Comparison of ENCODE assay signal across 9 cellular contexts in genomic region chr1:243712890-243713425, GRCh38.
DNase-seq lines count a peak whose midpoint lies in the region; ATAC-seq and TF ChIP-seq lines count a peak whose summit lies in the region.
"Had no signal": no experiment of that assay in that cellular context is flagged by ENCODE, and none has a peak within 500 bp of the region (broad histone marks: within the 10 kb centered on the region; RNA-seq: fewer than 3 reads in every experiment).

No MANE protein-coding gene starts in this region.

- ATAC-seq in stimulated activated naive CD8-positive, alpha-beta T cell treated with anti-CD3 and anti-CD28 coated beads, Interleukin-15, Interleukin-2, amounts not matched to agents 100 U/mL and 50 U/mL, for 24 hours = peak; percentile 19
- ATAC-seq in stimulated activated naive CD8-positive, alpha-beta T cell treated with anti-CD3 and anti-CD28 coated beads, Interleukin-15, amount 100 ng/mL, for 72 hours = no peak
- no peak for ATAC-seq in PC-3
- no peak for ATAC-seq in GM18519 (IDR thresholded peaks at IDR 0.05; ENCODE audit: low FRiP score, unreplicated experiment)
- no peak for ATAC-seq in GM19452 (IDR thresholded peaks at IDR 0.05; ENCODE audit: unreplicated experiment)

- H3K27ac Mint-ChIP-seq in stimulated activated naive CD8-positive, alpha-beta T cell treated with anti-CD3 and anti-CD28 coated beads, Interleukin-15, amount 100 ng/mL, for 72 hours = no peak overlapping the region

- no peaks in the 10 kb centered on the region for H3K79me2 ChIP-seq in PC-3 (ENCODE audit: low read length)

- H3K9ac ChIP-seq in PC-3 (ENCODE audit: low read length) = no peak overlapping the region

- TF ChIP-seq CTCF in PC-3 (conservative IDR thresholded peaks at IDR 0.05; ENCODE audit: low read depth, low read length) (peak; percentile 65), fibroblast of villous mesenchyme (IDR thresholded peaks at IDR 0.05; ENCODE audit: insufficient read depth, low read depth, low read length) (peak; percentile 43)

- CTCF ChIA-PET in PC-3 (lab: Charles Lee) = no interaction called here

- H3K4me2 ChIP-seq in PC-3 (ENCODE audit: low read length) = no peak overlapping the region

- H3K4me3 ChIP-seq in PC-3 (ENCODE audit: low read length) (no peak overlapping the region), fibroblast of villous mesenchyme (ENCODE audit: low read depth, low read length) (peak overlapping the region; percentile 19)

- no peak for DNase-seq in stimulated activated naive CD8-positive, alpha-beta T cell treated with anti-CD3 and anti-CD28 coated beads, Interleukin-15, Interleukin-2, amounts not matched to agents 100 U/mL and 50 U/mL, for 24 hours
- no peak for DNase-seq in stimulated activated naive CD8-positive, alpha-beta T cell treated with anti-CD3 and anti-CD28 coated beads, Interleukin-15, amount 100 ng/mL, for 72 hours
- DNase-seq in PC-3 = peak; percentile 20
- DNase-seq in fibroblast of villous mesenchyme (ENCODE audit: low read depth) = peak; percentile 8
- no peak for DNase-seq in HPDE6-E6E7 (ENCODE audit: extremely low spot score)
- DNase-seq in C1 segment of cervical spinal cord (lab: John Stamatoyannopoulos, UW) = no peak
- DNase-seq: activated CD4-positive, alpha-beta T cell treated with anti-CD3 and anti-CD28 coated beads for 4 hours had no signal

- H3K4me1 ChIP-seq in PC-3 (ENCODE audit: insufficient read depth, low read length) = peaks cover 28% of the 10 kb centered on the region

- H2AFZ ChIP-seq in PC-3 (ENCODE audit: low read length) = no peak overlapping the region

- H4K20me1 ChIP-seq in PC-3 (ENCODE audit: low read length) = no peaks in the 10 kb centered on the region

- no peaks in the 10 kb centered on the region for H3K36me3 ChIP-seq in PC-3 (ENCODE audit: low read depth, low read length)

- BruUV-seq in PC-3 (replicated peaks; lab: Mats Ljungman, UMichigan) = no TSS peak

- H3K27ac ChIP-seq in PC-3 (ENCODE audit: low read length) = no peak overlapping the region

- H3K4me3 Mint-ChIP-seq in stimulated activated naive CD8-positive, alpha-beta T cell treated with anti-CD3 and anti-CD28 coated beads, Interleukin-15, amount 100 ng/mL, for 72 hours = peak overlapping the region in 1 of 2 donors; percentile 27

- no peaks in the 10 kb centered on the region for H3K9me2 ChIP-seq in PC-3 (replicated peaks; ENCODE audit: low read length)

- H3K9me3 Mint-ChIP-seq in stimulated activated naive CD8-positive, alpha-beta T cell treated with anti-CD3 and anti-CD28 coated beads, Interleukin-15, amount 100 ng/mL, for 72 hours = no peaks in the 10 kb centered on the region

- intact Hi-C loops in PC-3 (cut with micrococcal nuclease) = loop anchor here (10.0 kb wide), 1 partner anchor 302 kb away; no protein-coding TSS in a partner anchor

- no peaks in the 10 kb centered on the region for H3F3A ChIP-seq in PC-3 (ENCODE audit: low read length, unreplicated experiment)

- POLR2A ChIA-PET in PC-3 (lab: Charles Lee; ENCODE audit: unreplicated experiment) = no interaction called here

- no peaks in the 10 kb centered on the region for H3K27me3 ChIP-seq in PC-3 (ENCODE audit: low read length)

- H3K9me3 ChIP-seq in PC-3 (ENCODE audit: low read length) = no peaks in the 10 kb centered on the region

- no peaks in the 10 kb centered on the region for H3K27me3 Mint-ChIP-seq in stimulated activated naive CD8-positive, alpha-beta T cell treated with anti-CD3 and anti-CD28 coated beads, Interleukin-15, amount 100 ng/mL, for 72 hours

- H3K4me1 Mint-ChIP-seq in stimulated activated naive CD8-positive, alpha-beta T cell treated with anti-CD3 and anti-CD28 coated beads, Interleukin-15, amount 100 ng/mL, for 72 hours = peaks cover 12% of the 10 kb centered on the region

Comparison
In these comparisons a context has a peak if more than half of its experiments do, and no peak if none do; other contexts are left out.
1. DNase-seq: peak in PC-3 (single experiment) and fibroblast of villous mesenchyme (single experiment); none in stimulated activated naive CD8-positive, alpha-beta T cell treated with anti-CD3 and anti-CD28 coated beads, Interleukin-15, Interleukin-2, amounts not matched to agents 100 U/mL and 50 U/mL, for 24 hours (single experiment), stimulated activated naive CD8-positive, alpha-beta T cell treated with anti-CD3 and anti-CD28 coated beads, Interleukin-15, amount 100 ng/mL, for 72 hours (0 of 2), HPDE6-E6E7 (single experiment) and C1 segment of cervical spinal cord (0 of 14).